18 cellular contexts compared by ENCODE assay signal in the genomic region with DNA sequence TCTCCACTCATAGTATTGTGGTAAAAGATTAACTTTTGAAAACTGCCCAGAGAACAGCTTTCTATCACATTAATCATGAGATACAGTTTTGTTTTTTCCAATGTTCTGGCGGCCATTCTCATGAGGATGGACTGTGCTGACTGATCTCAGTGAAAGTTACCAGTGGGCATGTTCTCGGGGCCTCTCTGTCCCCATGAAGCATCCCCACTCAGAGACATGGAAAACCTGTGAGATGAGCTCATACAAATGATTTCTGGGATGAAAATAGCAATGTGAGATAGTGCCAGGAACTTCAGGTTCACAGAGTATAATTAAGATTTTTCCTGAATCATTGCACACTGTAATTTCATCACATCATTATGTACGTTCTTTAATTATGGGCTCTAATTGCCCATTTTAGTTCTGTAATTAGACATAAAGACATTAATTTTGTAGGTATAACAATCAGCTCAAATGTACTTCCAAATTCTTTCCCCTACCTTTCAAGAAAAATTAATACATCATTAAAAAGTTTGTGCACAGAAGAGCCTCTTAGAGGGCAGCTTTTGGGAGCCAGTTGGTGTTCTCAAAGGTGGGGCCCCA. TPM values are rescaled to one million over a fixed set of nuclear protein-coding genes. Genes with fewer than 3 reads are reported as not detected.
DNase-seq lines count a peak whose midpoint lies in the region; ATAC-seq and TF ChIP-seq lines count a peak whose summit lies in the region.
"Had no signal": no experiment of that assay in that cellular context is flagged by ENCODE, and none has a peak within 500 bp of the region (broad histone marks: within the 10 kb centered on the region; RNA-seq: fewer than 3 reads in every experiment).

No MANE protein-coding gene starts in this region.

- 88% methylated on average over 3 of the region's 3 CpGs for WGBS in SK-N-SH (ENCODE audit: low lambda C conversion rate)
- WGBS in right cardiac atrium: 58% methylated on average over 3 of the region's 3 CpGs
- 68 to 85% (median 78%) methylated on average over 3 of the region's 3 CpGs for WGBS in stomach, 5 donors

- TF ChIP-seq RAD21 in SK-N-SH (IDR thresholded peaks at IDR 0.05; ENCODE audit: low read length): no peak

- peaks cover 3 to 16% of the 10 kb centered on the region in 2 experiments for H3K36me3 ChIP-seq in SK-N-SH (replicated peaks in 1 of 2; ENCODE audit: control insufficient read depth in 1 of 2, insufficient read depth in 2 of 2, low read length in 1 of 2)
- no peaks in the 10 kb centered on the region for H3K36me3 ChIP-seq in stomach
- no peaks in the 10 kb centered on the region for H3K36me3 ChIP-seq in effector memory CD4-positive, alpha-beta T cell (ENCODE audit: control insufficient read depth, insufficient read depth, low read length)

- TF ChIP-seq CTCF in SK-N-SH (IDR thresholded peaks at IDR 0.05): no peak
- TF ChIP-seq CTCF in stomach (IDR thresholded peaks at IDR 0.05): no peak

- ATAC-seq in right cardiac atrium (no peak), HG02870 (IDR thresholded peaks at IDR 0.05; ENCODE audit: unreplicated experiment) (no peak)
- ATAC-seq: naive thymus-derived CD8-positive, alpha-beta T cell; T-cell had no signal

- H3K9me3 ChIP-seq in SK-N-SH (no peaks in the 10 kb centered on the region), right cardiac atrium (ENCODE audit: control insufficient read depth, low read length) (no peaks in the 10 kb centered on the region), stomach (no peaks in the 10 kb centered on the region)
- H3K9me3 ChIP-seq in effector memory CD4-positive, alpha-beta T cell (ENCODE audit: control insufficient read depth, low read length): no peaks in the 10 kb centered on the region

- H3K27me3 ChIP-seq in SK-N-SH (ENCODE audit: insufficient read depth) (no peaks in the 10 kb centered on the region), right cardiac atrium (ENCODE audit: control insufficient read depth, insufficient read depth) (no peaks in the 10 kb centered on the region), stomach (no peaks in the 10 kb centered on the region)
- H3K27me3 ChIP-seq in effector memory CD4-positive, alpha-beta T cell (replicated peaks; ENCODE audit: control insufficient read depth, insufficient read depth, low read length, poor library complexity, severe bottlenecking): no peaks in the 10 kb centered on the region

- H3K4me3 ChIP-seq in SK-N-SH (ENCODE audit: low read depth in 2 of 2, low read length in 1 of 2) (no peak overlapping the region), right cardiac atrium (ENCODE audit: low read length) (no peak overlapping the region), stomach (no peak overlapping the region)
- H3K4me3 ChIP-seq in effector memory CD4-positive, alpha-beta T cell (ENCODE audit: insufficient read depth, low read depth, low read length, poor library complexity, severe bottlenecking): no peak overlapping the region

- H3K4me1 ChIP-seq in SK-N-SH (ENCODE audit: control insufficient read depth in 1 of 2, insufficient read depth in 2 of 2, low read depth in 1 of 2, low read length in 1 of 2): peaks cover 5 to 79% of the 10 kb centered on the region in 2 experiments; a peak in 3 of 4 replicates
- H3K4me1 ChIP-seq in right cardiac atrium (ENCODE audit: control insufficient read depth, insufficient read depth, low read length): peaks cover 3% of the 10 kb centered on the region
- peaks cover 0 to 49% (median 23%) of the 10 kb centered on the region in 4 donors for H3K4me1 ChIP-seq in stomach
- H3K4me1 ChIP-seq in effector memory CD4-positive, alpha-beta T cell (ENCODE audit: control insufficient read depth, insufficient read depth, low read length, poor library complexity, severe bottlenecking): no peaks in the 10 kb centered on the region

- peak overlapping the region; percentile 34; the same call in 1 of the 2 replicates for H3K9ac ChIP-seq in SK-N-SH

- intact Hi-C loops in right cardiac atrium (cut with DNase I) (no loop called here), stomach (cut with DNase I; ENCODE audit: low total_unique reads) (no loop called here)

- peaks cover 100% of the 10 kb centered on the region for H3K79me2 ChIP-seq in SK-N-SH (ENCODE audit: insufficient read depth)

- H3F3A ChIP-seq in SK-N-SH (replicated peaks; ENCODE audit: insufficient read depth): peaks cover 25% of the 10 kb centered on the region

- CTCF ChIA-PET in SK-N-SH (lab: Yijun Ruan, JAX): interaction anchor here (0.6 to 2.0 kb wide), 4 partner anchors 17 to 155 kb away, joined by 3 to 6 read pairs (median 3); a partner anchor contains a TSS

- H3K4me2 ChIP-seq in SK-N-SH: no peak overlapping the region; the same call in 1 of the 2 replicates

- POLR2A ChIA-PET in SK-N-SH (lab: Yijun Ruan, JAX): interaction anchor here (1.2 kb wide), 1 partner anchor 11 kb away, joined by 4 read pairs; no protein-coding TSS in a partner anchor

- TF ChIP-seq POLR2A in stomach (IDR thresholded peaks at IDR 0.05): no peak

- H2AFZ ChIP-seq in SK-N-SH (ENCODE audit: low read depth): no peak overlapping the region

- H4K20me1 ChIP-seq in SK-N-SH (ENCODE audit: insufficient read depth): peaks cover 9% of the 10 kb centered on the region; the same call in 1 of the 2 replicates

- H3K9me2 ChIP-seq in SK-N-SH: no peaks in the 10 kb centered on the region

- peak; percentile 59 for DNase-seq in EH (ENCODE audit: low read depth)
- no peak for DNase-seq in SK-N-SH
- no peak for DNase-seq in right cardiac atrium
- DNase-seq in stomach: no peak
- DNase-seq in cerebellum (ENCODE audit: low spot score): no peak
- no peak for DNase-seq in effector memory CD4-positive, alpha-beta T cell
- DNase-seq: activated CD4-positive, alpha-beta T cell treated with anti-CD3 and anti-CD28 coated beads, Interleukin-2, amount 50 U/mL, for 4 hours; activated naive CD4-positive, alpha-beta T cell treated with Interleukin-2 at 50 U/mL for 16 hours; activated T-cell treated with anti-CD3 and anti-CD28 coated beads for 4 hours; aorta; GOT3; Kasumi-1; naive thymus-derived CD8-positive, alpha-beta T cell; NCI-H1092; NCI-H2081; stimulated activated CD4-positive, alpha-beta T cell treated with anti-CD3 and anti-CD28 coated beads, Interleukin-4, amount 100 ng/mL, for 24 hours; T-cell had no signal

- H3K27ac ChIP-seq in SK-N-SH (ENCODE audit: low read depth in 2 of 2, low read length in 1 of 2) (peak overlapping the region; percentile 13 to 83; a peak in 3 of 4 replicates), right cardiac atrium (ENCODE audit: low read length) (peak overlapping the region; percentile 16), stomach (peak overlapping the region in 4 of 5 donors; percentile 30 to 79 (median 64))
- no peak overlapping the region for H3K27ac ChIP-seq in effector memory CD4-positive, alpha-beta T cell (ENCODE audit: insufficient read depth, low read length, poor library complexity, severe bottlenecking)

- no peak for TF ChIP-seq EP300 in SK-N-SH (IDR thresholded peaks at IDR 0.05; ENCODE audit: borderline replicate concordance in 1 of 2, low read depth in 1 of 2, low read length in 1 of 2)
- no peak for TF ChIP-seq EP300 in stomach (IDR thresholded peaks at IDR 0.05)

TF ChIP-seq in SK-N-SH, 30 proteins besides CTCF, POLR2A, EP300 and RAD21 (continues in another document):
- TF ChIP-seq, protein P1, sequence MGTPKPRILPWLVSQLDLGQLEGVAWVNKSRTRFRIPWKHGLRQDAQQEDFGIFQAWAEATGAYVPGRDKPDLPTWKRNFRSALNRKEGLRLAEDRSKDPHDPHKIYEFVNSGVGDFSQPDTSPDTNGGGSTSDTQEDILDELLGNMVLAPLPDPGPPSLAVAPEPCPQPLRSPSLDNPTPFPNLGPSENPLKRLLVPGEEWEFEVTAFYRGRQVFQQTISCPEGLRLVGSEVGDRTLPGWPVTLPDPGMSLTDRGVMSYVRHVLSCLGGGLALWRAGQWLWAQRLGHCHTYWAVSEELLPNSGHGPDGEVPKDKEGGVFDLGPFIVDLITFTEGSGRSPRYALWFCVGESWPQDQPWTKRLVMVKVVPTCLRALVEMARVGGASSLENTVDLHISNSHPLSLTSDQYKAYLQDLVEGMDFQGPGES (IDR thresholded peaks at IDR 0.05; ENCODE audit: low read depth, low read length): no peak
- no peak for TF ChIP-seq JUND (IDR thresholded peaks at IDR 0.05)
- no peak for TF ChIP-seq FOXJ3 (CRISPR knock-in tag; IDR thresholded peaks at IDR 0.05)
- TF ChIP-seq POLR2AphosphoS5 (IDR thresholded peaks at IDR 0.05; ENCODE audit: low read depth, low read length): no peak
- TF ChIP-seq EZH2phosphoT487 (IDR thresholded peaks at IDR 0.05; ENCODE audit: borderline replicate concordance, low read depth): no peak
- no peak for TF ChIP-seq CHD2 (IDR thresholded peaks at IDR 0.05; ENCODE audit: low read length, partially characterized antibody)
- TF ChIP-seq, protein P2, sequence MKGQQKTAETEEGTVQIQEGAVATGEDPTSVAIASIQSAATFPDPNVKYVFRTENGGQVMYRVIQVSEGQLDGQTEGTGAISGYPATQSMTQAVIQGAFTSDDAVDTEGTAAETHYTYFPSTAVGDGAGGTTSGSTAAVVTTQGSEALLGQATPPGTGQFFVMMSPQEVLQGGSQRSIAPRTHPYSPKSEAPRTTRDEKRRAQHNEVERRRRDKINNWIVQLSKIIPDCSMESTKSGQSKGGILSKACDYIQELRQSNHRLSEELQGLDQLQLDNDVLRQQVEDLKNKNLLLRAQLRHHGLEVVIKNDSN (IDR thresholded peaks at IDR 0.05; ENCODE audit: borderline replicate concordance, low read depth): no peak
- TF ChIP-seq, protein P3, sequence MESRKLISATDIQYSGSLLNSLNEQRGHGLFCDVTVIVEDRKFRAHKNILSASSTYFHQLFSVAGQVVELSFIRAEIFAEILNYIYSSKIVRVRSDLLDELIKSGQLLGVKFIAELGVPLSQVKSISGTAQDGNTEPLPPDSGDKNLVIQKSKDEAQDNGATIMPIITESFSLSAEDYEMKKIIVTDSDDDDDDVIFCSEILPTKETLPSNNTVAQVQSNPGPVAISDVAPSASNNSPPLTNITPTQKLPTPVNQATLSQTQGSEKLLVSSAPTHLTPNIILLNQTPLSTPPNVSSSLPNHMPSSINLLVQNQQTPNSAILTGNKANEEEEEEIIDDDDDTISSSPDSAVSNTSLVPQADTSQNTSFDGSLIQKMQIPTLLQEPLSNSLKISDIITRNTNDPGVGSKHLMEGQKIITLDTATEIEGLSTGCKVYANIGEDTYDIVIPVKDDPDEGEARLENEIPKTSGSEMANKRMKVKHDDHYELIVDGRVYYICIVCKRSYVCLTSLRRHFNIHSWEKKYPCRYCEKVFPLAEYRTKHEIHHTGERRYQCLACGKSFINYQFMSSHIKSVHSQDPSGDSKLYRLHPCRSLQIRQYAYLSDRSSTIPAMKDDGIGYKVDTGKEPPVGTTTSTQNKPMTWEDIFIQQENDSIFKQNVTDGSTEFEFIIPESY (IDR thresholded peaks at IDR 0.05; ENCODE audit: borderline replicate concordance, low read depth): no peak

RNA-seq across cellular contexts. Expression of a gene that starts 40.5 kb away (rescaled TPM):
- polyA plus RNA-seq in SK-N-SH (2012; rRNA removed) (34.0 and 55.4 TPM in 2 replicates), right cardiac atrium (12.8 TPM), stomach (10 to 100 TPM in 2 of 3 donors, 1 to 10 TPM in 1; 6.8 to 20.5 (median 18.6) TPM)
- 33.4 and 38.8 TPM in 2 replicates for polyA plus RNA-seq in SK-N-SH (2012; cell fraction: cytosol; rRNA removed)
- polyA plus RNA-seq in SK-N-SH (2012; cell fraction: nucleus; rRNA removed): 36.1 and 68.2 TPM in 2 replicates
- total RNA-seq in right cardiac atrium (10 to 100 TPM; 57.7 to 82.1 (median 67.4) TPM), stomach (100 to 1,000 TPM in 1 of 5 donors, 10 to 100 TPM in 4; 17.7 to 117 (median 50.8) TPM), cerebellum (15.0 TPM)
